Comparison of ENCODE assay signal across 1 cellular context in genomic region chr3:113166719-113167492, GRCh38.
TF ChIP-seq lines count a peak whose summit lies in the region.

No MANE protein-coding gene starts in this region.

TF ChIP-seq in SK-N-SH, 30 proteins besides CTCF, POLR2A, EP300 and RAD21 (continued from another document):
- TF ChIP-seq USF2 (IDR thresholded peaks at IDR 0.05; ENCODE audit: borderline replicate concordance, low read depth, low read length) = no peak
